In the genomic region with DNA sequence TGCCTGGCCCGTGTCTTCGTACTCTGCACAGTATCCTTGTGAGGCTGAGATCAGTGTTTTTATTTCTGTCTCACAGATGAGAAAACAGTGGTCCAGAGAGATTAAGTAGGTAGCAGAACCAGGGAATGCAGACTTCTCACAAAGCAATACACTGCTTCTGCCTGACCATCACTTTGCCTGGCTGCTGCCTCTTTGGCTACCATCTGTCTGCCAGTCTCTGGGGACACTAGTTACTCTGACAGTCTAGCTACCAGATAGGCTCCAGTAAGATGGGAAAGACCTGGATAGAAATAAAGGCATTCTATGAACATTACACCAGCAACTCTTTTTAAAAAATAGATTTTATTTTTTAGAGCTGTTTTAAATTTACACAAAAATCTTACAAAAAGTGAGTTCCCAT, we compare ENCODE assay signal across 17 cellular contexts.
DNase-seq lines count a peak whose midpoint lies in the region; FAIRE-seq and TF ChIP-seq lines count a peak whose summit lies in the region.
"Had no signal": no experiment of that assay in that cellular context is flagged by ENCODE, and none has a peak within 500 bp of the region (broad histone marks: within the 10 kb centered on the region; RNA-seq: fewer than 3 reads in every experiment).

No MANE protein-coding gene starts in this region.

- H3K4me3 Mint-ChIP-seq in glutamatergic neuron (ENCODE audit: unreplicated experiment): peak overlapping the region; percentile 74
- no peak overlapping the region for H3K4me3 Mint-ChIP-seq in immature natural killer cell
- H3K4me3 Mint-ChIP-seq: B cell; CD4-positive, alpha-beta memory T cell; GM23338 had no signal

- no peaks in the 10 kb centered on the region for H3K36me3 Mint-ChIP-seq in glutamatergic neuron (ENCODE audit: unreplicated experiment)
- H3K36me3 Mint-ChIP-seq in immature natural killer cell: no peaks in the 10 kb centered on the region
- H3K36me3 Mint-ChIP-seq: CD4-positive, alpha-beta memory T cell had no signal

- H3K4me1 Mint-ChIP-seq in glutamatergic neuron (ENCODE audit: low read depth, unreplicated experiment) (peaks cover 42% of the 10 kb centered on the region), immature natural killer cell (no peaks in the 10 kb centered on the region)
- H3K4me1 Mint-ChIP-seq: B cell; CD4-positive, alpha-beta memory T cell had no signal

- H3K27me3 Mint-ChIP-seq in glutamatergic neuron (ENCODE audit: unreplicated experiment): peaks cover 3% of the 10 kb centered on the region
- H3K27me3 Mint-ChIP-seq in immature natural killer cell (ENCODE audit: low read depth in 3 of 3): peaks cover 0 to 5% (median 2%) of the 10 kb centered on the region in 3 donors

- no peak for TF ChIP-seq CTCF in glutamatergic neuron (IDR thresholded peaks at IDR 0.05; ENCODE audit: partially characterized antibody, unreplicated experiment)

- DNase-seq in DMS 273 (lab: John Stamatoyannopoulos, UW; ENCODE audit: unreplicated experiment) (peak; percentile 77), HTR-8/SVneo (ENCODE audit: insufficient read length, low spot score) (no peak), NCI-H446 treated with DMSO at 0.1 percent for 48 hours (lab: John Stamatoyannopoulos, UW) (peak; percentile 75), glutamatergic neuron (peak; percentile 73), NCI-H1436 treated with DMSO at 0.1 percent for 48 hours (lab: John Stamatoyannopoulos, UW) (no peak), HUDEP-2 (lab: John Stamatoyannopoulos, UW; ENCODE audit: unreplicated experiment in 76 of 76) (no peak), immature natural killer cell (no peak), DMS153 (lab: John Stamatoyannopoulos, UW) (no peak)
- DNase-seq: CD4-positive, alpha-beta memory T cell; DMS53; H7; IMR-90 had no signal

- H3K9me3 Mint-ChIP-seq in glutamatergic neuron (ENCODE audit: unreplicated experiment) (peaks cover 2% of the 10 kb centered on the region), immature natural killer cell (no peaks in the 10 kb centered on the region)
- H3K9me3 Mint-ChIP-seq: CD4-positive, alpha-beta memory T cell; GM23338 had no signal

- FAIRE-seq in HTR-8/SVneo (lab: Jason Lieb, UNC): peak; percentile 42
- FAIRE-seq: A204.1, GM12878, GM18507 had no signal

- H3K27ac Mint-ChIP-seq in glutamatergic neuron (ENCODE audit: unreplicated experiment) (peak overlapping the region; percentile 100), immature natural killer cell (no peak overlapping the region)
- H3K27ac Mint-ChIP-seq: B cell; CD4-positive, alpha-beta memory T cell; GM23338 had no signal

Comparison
In these comparisons a context has a peak if more than half of its experiments do, and no peak if none do; other contexts are left out.
1. DNase-seq: peak in DMS 273 (single experiment), NCI-H446 treated with DMSO at 0.1 percent for 48 hours (single experiment) and glutamatergic neuron (single experiment); none in HTR-8/SVneo (single experiment), NCI-H1436 treated with DMSO at 0.1 percent for 48 hours (single experiment), HUDEP-2 (0 of 76), immature natural killer cell (0 of 3) and DMS153 (single experiment).